Comparison of ENCODE assay signal across 17 cellular contexts in the genomic region with DNA sequence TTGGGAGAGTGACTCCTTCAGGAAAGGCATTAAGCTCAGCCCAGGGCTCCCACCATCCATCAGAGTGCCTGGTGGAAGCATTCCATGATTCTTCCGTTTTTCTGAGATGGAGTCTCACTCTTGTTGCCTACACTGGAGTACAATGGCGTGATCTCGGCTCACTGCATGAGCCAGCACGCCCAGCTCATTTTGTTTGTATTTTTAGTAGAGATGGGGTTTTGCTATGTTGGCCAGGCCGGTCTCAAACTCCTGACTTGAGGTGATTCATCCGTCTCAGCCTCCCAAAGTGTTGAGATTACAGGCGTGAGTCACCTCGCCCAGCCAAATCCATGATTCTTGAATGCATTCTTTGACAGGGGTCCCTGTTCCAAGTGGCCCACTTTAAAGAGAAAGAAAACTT. TPM values are rescaled to one million over a fixed set of nuclear protein-coding genes. Genes with fewer than 3 reads are reported as not detected.
DNase-seq lines count a peak whose midpoint lies in the region; ATAC-seq, FAIRE-seq and TF ChIP-seq lines count a peak whose summit lies in the region.
"Had no signal": no experiment of that assay in that cellular context is flagged by ENCODE, and none has a peak within 500 bp of the region (broad histone marks: within the 10 kb centered on the region; RNA-seq: fewer than 3 reads in every experiment).

No MANE protein-coding gene starts in this region.

- peaks cover 7% of the 10 kb centered on the region for H3K4me1 Mint-ChIP-seq in WTC11

- peak overlapping the region; percentile 35 for H3K27ac ChIP-seq in angular gyrus (ENCODE audit: low read depth, low read length)
- H3K27ac ChIP-seq: heart right ventricle had no signal

- no peak overlapping the region for H3K27ac Mint-ChIP-seq in WTC11
- H3K27ac Mint-ChIP-seq: activated CD4-positive, alpha-beta T cell treated with anti-CD3 and anti-CD28 coated beads, Interleukin-2, amount 10 ng/mL, durations not matched to agents 7 days and 5 days had no signal

- no peak for TF ChIP-seq CTCF in fibroblast of the aortic adventitia (IDR thresholded peaks at IDR 0.05; ENCODE audit: insufficient read depth, low read length)
- TF ChIP-seq CTCF in WTC11 (IDR thresholded peaks at IDR 0.05), result no peak

- H3K27me3 ChIP-seq in skeletal muscle satellite cell (ENCODE audit: control insufficient read depth, insufficient read depth, low read length), result no peaks in the 10 kb centered on the region
- H3K27me3 ChIP-seq: BE2C, heart right ventricle had no signal

- H3K9me3 ChIP-seq in skeletal muscle satellite cell (replicated peaks; ENCODE audit: low read length), result no peaks in the 10 kb centered on the region
- H3K9me3 ChIP-seq: BE2C, heart right ventricle, SK-N-SH had no signal

- no peaks in the 10 kb centered on the region for H3K36me3 Mint-ChIP-seq in WTC11

- peak; percentile 87 for DNase-seq in HT1080 (ENCODE audit: low read depth)
- DNase-seq in fibroblast of the aortic adventitia (ENCODE audit: low read depth), result peak; percentile 84
- no peak for DNase-seq in WTC11 (ENCODE audit: low spot score)
- no peak for DNase-seq in GM19239 (ENCODE audit: insufficient read length, low spot score)
- DNase-seq: activated CD4-positive, alpha-beta T cell treated with anti-CD3 and anti-CD28 coated beads, Interleukin-2, amount 10 ng/mL, durations not matched to agents 7 days and 5 days; BE2C; cerebellar nuclear complex; heart right ventricle; kidney; NCI-H1694 treated with DMSO at 0.1 percent for 48 hours; SK-N-SH had no signal

- H3K4me3 ChIP-seq in fibroblast of the aortic adventitia (ENCODE audit: low read depth, low read length) (no peak overlapping the region), skeletal muscle satellite cell (ENCODE audit: low read length) (no peak overlapping the region)
- H3K4me3 ChIP-seq: heart right ventricle had no signal

- no peaks in the 10 kb centered on the region for H3K9me3 Mint-ChIP-seq in WTC11
- H3K9me3 Mint-ChIP-seq: activated CD4-positive, alpha-beta T cell treated with anti-CD3 and anti-CD28 coated beads, Interleukin-2, amount 10 ng/mL, durations not matched to agents 7 days and 5 days had no signal

- no peak overlapping the region for H3K4me3 Mint-ChIP-seq in WTC11
- H3K4me3 Mint-ChIP-seq: activated CD4-positive, alpha-beta T cell treated with anti-CD3 and anti-CD28 coated beads, Interleukin-2, amount 10 ng/mL, durations not matched to agents 7 days and 5 days had no signal

- peaks cover 16% of the 10 kb centered on the region for H3K4me1 ChIP-seq in skeletal muscle satellite cell (ENCODE audit: control insufficient read depth, insufficient read depth, low read length)
- H3K4me1 ChIP-seq: BE2C, heart right ventricle had no signal

- FAIRE-seq in GM19239 (lab: Jason Lieb, UNC), result no peak
- FAIRE-seq: endometrium, GM18507, kidney had no signal

- CTCF ChIA-PET in WTC11 (lab: Charles Lee), result no interaction called here

- POLR2A ChIA-PET in WTC11 (lab: Charles Lee), result no interaction called here

- no peak overlapping the region for H3K4me2 ChIP-seq in skeletal muscle satellite cell (ENCODE audit: low read length)
- H3K4me2 ChIP-seq: SK-N-SH had no signal

- peak overlapping the region; percentile 25 for H3K9ac ChIP-seq in skeletal muscle satellite cell (ENCODE audit: low read depth, low read length)
- H3K9ac ChIP-seq: SK-N-SH had no signal

- H3K36me3 ChIP-seq in skeletal muscle satellite cell (ENCODE audit: insufficient read depth, low read length), result peaks cover 6% of the 10 kb centered on the region
- H3K36me3 ChIP-seq: BE2C had no signal

- no peak for ATAC-seq in WTC11
- ATAC-seq in HG02870 (IDR thresholded peaks at IDR 0.05; ENCODE audit: unreplicated experiment), result no peak
- ATAC-seq: activated naive CD4-positive, alpha-beta T cell treated with anti-CD3 and anti-CD28 coated beads, Interleukin-2, amount 50 U/mL, for 72 hours; heart right ventricle had no signal

- peaks cover 6% of the 10 kb centered on the region for H3K27me3 Mint-ChIP-seq in WTC11 (ENCODE audit: low read depth)
- H3K27me3 Mint-ChIP-seq: activated CD4-positive, alpha-beta T cell treated with anti-CD3 and anti-CD28 coated beads, Interleukin-2, amount 10 ng/mL, durations not matched to agents 7 days and 5 days had no signal

TF ChIP-seq in WTC11, 78 proteins besides CTCF, POLR2A, EP300 and RAD21 (continues in another document):
- TF ChIP-seq, protein P1, sequence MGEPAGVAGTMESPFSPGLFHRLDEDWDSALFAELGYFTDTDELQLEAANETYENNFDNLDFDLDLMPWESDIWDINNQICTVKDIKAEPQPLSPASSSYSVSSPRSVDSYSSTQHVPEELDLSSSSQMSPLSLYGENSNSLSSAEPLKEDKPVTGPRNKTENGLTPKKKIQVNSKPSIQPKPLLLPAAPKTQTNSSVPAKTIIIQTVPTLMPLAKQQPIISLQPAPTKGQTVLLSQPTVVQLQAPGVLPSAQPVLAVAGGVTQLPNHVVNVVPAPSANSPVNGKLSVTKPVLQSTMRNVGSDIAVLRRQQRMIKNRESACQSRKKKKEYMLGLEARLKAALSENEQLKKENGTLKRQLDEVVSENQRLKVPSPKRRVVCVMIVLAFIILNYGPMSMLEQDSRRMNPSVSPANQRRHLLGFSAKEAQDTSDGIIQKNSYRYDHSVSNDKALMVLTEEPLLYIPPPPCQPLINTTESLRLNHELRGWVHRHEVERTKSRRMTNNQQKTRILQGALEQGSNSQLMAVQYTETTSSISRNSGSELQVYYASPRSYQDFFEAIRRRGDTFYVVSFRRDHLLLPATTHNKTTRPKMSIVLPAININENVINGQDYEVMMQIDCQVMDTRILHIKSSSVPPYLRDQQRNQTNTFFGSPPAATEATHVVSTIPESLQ (CRISPR knock-in tag; IDR thresholded peaks at IDR 0.05), result no peak
- TF ChIP-seq GRHL2 (CRISPR knock-in tag; IDR thresholded peaks at IDR 0.05; ENCODE audit: insufficient replicate concordance, severe bottlenecking) (no peak), FOXK1 (CRISPR knock-in tag; IDR thresholded peaks at IDR 0.05) (no peak)
- TF ChIP-seq, protein P2, sequence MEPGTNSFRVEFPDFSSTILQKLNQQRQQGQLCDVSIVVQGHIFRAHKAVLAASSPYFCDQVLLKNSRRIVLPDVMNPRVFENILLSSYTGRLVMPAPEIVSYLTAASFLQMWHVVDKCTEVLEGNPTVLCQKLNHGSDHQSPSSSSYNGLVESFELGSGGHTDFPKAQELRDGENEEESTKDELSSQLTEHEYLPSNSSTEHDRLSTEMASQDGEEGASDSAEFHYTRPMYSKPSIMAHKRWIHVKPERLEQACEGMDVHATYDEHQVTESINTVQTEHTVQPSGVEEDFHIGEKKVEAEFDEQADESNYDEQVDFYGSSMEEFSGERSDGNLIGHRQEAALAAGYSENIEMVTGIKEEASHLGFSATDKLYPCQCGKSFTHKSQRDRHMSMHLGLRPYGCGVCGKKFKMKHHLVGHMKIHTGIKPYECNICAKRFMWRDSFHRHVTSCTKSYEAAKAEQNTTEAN (CRISPR knock-in tag; IDR thresholded peaks at IDR 0.05), result no peak
- TF ChIP-seq, protein P3, sequence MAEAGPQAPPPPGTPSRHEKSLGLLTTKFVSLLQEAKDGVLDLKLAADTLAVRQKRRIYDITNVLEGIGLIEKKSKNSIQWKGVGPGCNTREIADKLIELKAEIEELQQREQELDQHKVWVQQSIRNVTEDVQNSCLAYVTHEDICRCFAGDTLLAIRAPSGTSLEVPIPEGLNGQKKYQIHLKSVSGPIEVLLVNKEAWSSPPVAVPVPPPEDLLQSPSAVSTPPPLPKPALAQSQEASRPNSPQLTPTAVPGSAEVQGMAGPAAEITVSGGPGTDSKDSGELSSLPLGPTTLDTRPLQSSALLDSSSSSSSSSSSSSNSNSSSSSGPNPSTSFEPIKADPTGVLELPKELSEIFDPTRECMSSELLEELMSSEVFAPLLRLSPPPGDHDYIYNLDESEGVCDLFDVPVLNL (CRISPR knock-in tag; IDR thresholded peaks at IDR 0.05; ENCODE audit: borderline replicate concordance, low read depth), result no peak

RNA-seq across cellular contexts. Expression of a gene that starts 23.1 kb away (rescaled TPM):
- total RNA-seq in HT1080 (2014; rRNA removed; shearing (Covaris generic)), result 18.7 and 25.9 TPM in 2 replicates
- 19.9 and 21.3 TPM in 2 replicates for polyA plus RNA-seq in HT1080 (2015; cell fraction: cytosol; rRNA removed)
- 22.5 and 24.1 TPM in 2 replicates for polyA plus RNA-seq in HT1080 (2015; cell fraction: nucleus; rRNA removed)
- total RNA-seq in fibroblast of the aortic adventitia (ENCODE audit: low replicate concordance) (7.4 and 22.8 TPM in 2 replicates), WTC11 (2021) (22.6 to 25.5 TPM (median 24.8 TPM) in 3 replicates)
- 10.6 and 17.3 TPM in 2 replicates for total RNA-seq in skeletal muscle satellite cell (2012; rRNA removed)

RNA-seq across cellular contexts. Expression of a gene that starts 23.5 kb away (rescaled TPM):
- 47.4 and 64.4 TPM in 2 replicates for total RNA-seq in HT1080 (2014; rRNA removed; shearing (Covaris generic))
- 48.4 and 66.8 TPM in 2 replicates for polyA plus RNA-seq in HT1080 (2015; cell fraction: cytosol; rRNA removed)
- 68.6 and 90.0 TPM in 2 replicates for polyA plus RNA-seq in HT1080 (2015; cell fraction: nucleus; rRNA removed)
- total RNA-seq in fibroblast of the aortic adventitia (ENCODE audit: low replicate concordance) (11.2 and 45.6 TPM in 2 replicates), WTC11 (2021) (39.1 to 47.1 TPM (median 39.4 TPM) in 3 replicates)
- 23.6 and 38.2 TPM in 2 replicates for total RNA-seq in skeletal muscle satellite cell (2012; rRNA removed)

RNA-seq across cellular contexts. Expression of a gene that starts 40.7 kb away (rescaled TPM):
- 13.4 and 26.3 TPM in 2 replicates for total RNA-seq in HT1080 (2014; rRNA removed; shearing (Covaris generic))
- polyA plus RNA-seq in HT1080 (2015; cell fraction: cytosol; rRNA removed), result 17.1 and 21.8 TPM in 2 replicates
- polyA plus RNA-seq in HT1080 (2015; cell fraction: nucleus; rRNA removed), result 29.3 and 29.4 TPM in 2 replicates
- total RNA-seq in fibroblast of the aortic adventitia (ENCODE audit: low replicate concordance), result 6.5 and 11.7 TPM in 2 replicates
- total RNA-seq in skeletal muscle satellite cell (2012; rRNA removed), result 17.0 TPM in 2 replicates
- 46.1 to 56.3 TPM (median 47.9 TPM) in 3 replicates for total RNA-seq in WTC11 (2021)

Comparison
In these comparisons a context has a peak if more than half of its experiments do, and no peak if none do; other contexts are left out.
1. DNase-seq: peak in HT1080 (single experiment) and fibroblast of the aortic adventitia (single experiment); none in WTC11 (single experiment) and GM19239 (single experiment).